Comparison of ENCODE assay signal across 25 cellular contexts in genomic region chr3:55852326-55852725, GRCh38.
"Had no signal": no experiment of that assay in that cellular context is flagged by ENCODE, and none has a peak within 500 bp of the region (broad histone marks: within the 10 kb centered on the region; RNA-seq: fewer than 3 reads in every experiment).

No MANE protein-coding gene starts in this region.

- H3K4me1 ChIP-seq: colonic mucosa, esophagus muscularis mucosa, esophagus squamous epithelium, foreskin keratinocyte, gastrocnemius medialis, gastroesophageal sphincter, heart left ventricle, heart right ventricle had no signal

- H3K4me3 Mint-ChIP-seq: dendritic cell treated with granulocyte-macrophage colony-stimulating factor and Interleukin-4, amounts not matched to agents 40 ng/mL and 50 ng/mL, for 4 days; effector memory CD8-positive, alpha-beta T cell; endodermal cell had no signal

- H3K27me3 ChIP-seq: colonic mucosa, dorsolateral prefrontal cortex, esophagus muscularis mucosa, esophagus squamous epithelium, foreskin keratinocyte, gastrocnemius medialis, gastroesophageal sphincter had no signal

- H3K9me3 Mint-ChIP-seq: endodermal cell had no signal

- H3K4me1 Mint-ChIP-seq: endodermal cell had no signal

- H3K27ac ChIP-seq: colonic mucosa, coronary artery, dorsolateral prefrontal cortex, epithelial cell of prostate, esophagus muscularis mucosa, esophagus squamous epithelium, foreskin keratinocyte, gastrocnemius medialis, gastroesophageal sphincter, heart left ventricle, heart right ventricle had no signal

- H3K27ac Mint-ChIP-seq: dendritic cell treated with granulocyte-macrophage colony-stimulating factor and Interleukin-4, amounts not matched to agents 40 ng/mL and 50 ng/mL, for 4 days; effector memory CD8-positive, alpha-beta T cell; endodermal cell had no signal

- H3K4me3 ChIP-seq: colonic mucosa, coronary artery, dorsolateral prefrontal cortex, esophagus muscularis mucosa, esophagus squamous epithelium, gastrocnemius medialis, gastroesophageal sphincter, heart left ventricle, heart right ventricle had no signal

- H3K9me3 ChIP-seq: colonic mucosa, esophagus muscularis mucosa, esophagus squamous epithelium, gastrocnemius medialis, gastroesophageal sphincter, heart left ventricle, heart right ventricle had no signal

- H3K36me3 ChIP-seq: colonic mucosa, esophagus muscularis mucosa, esophagus squamous epithelium, gastrocnemius medialis, gastroesophageal sphincter, heart left ventricle, heart right ventricle had no signal

- DNase-seq: colonic mucosa; cortex of kidney; dermis blood vessel endothelial cell; dorsolateral prefrontal cortex; effector CD4-positive, alpha-beta T cell; effector CD8-positive, alpha-beta T cell; effector memory CD4-positive, alpha-beta T cell; effector memory CD8-positive, alpha-beta T cell; endodermal cell; erythroblast; esophagus squamous epithelium; foreskin fibroblast; foreskin keratinocyte; foreskin melanocyte; gastrocnemius medialis; glutamatergic neuron; head of caudate nucleus; heart left ventricle; heart right ventricle had no signal

- ATAC-seq: effector memory CD8-positive, alpha-beta T cell; esophagus mucosa; foreskin keratinocyte; gastrocnemius medialis; gastroesophageal sphincter; heart left ventricle; heart right ventricle had no signal

- H3K27me3 Mint-ChIP-seq: dendritic cell treated with granulocyte-macrophage colony-stimulating factor and Interleukin-4, amounts not matched to agents 40 ng/mL and 50 ng/mL, for 4 days; effector memory CD8-positive, alpha-beta T cell had no signal
